Comparison of ENCODE assay signal across 1 cellular context in genomic region chr5:154940772-154941620, GRCh38.
A peak's percentile ranks its signal among the peaks of the same experiment; 100 is the strongest.
TF ChIP-seq lines count a peak whose summit lies in the region.

Gene MRPL22 (plus strand): TSS chr5:154941073. CDS start chr5:154941111, 38 bp downstream.

TF ChIP-seq in K562, 482 proteins besides CTCF, POLR2A, EP300 and RAD21 (continued from another document and continues in another):
- TF ChIP-seq SUPT5H (IDR thresholded peaks at IDR 0.05) (peak; percentile 95), CLOCK (CRISPR knock-in tag; IDR thresholded peaks at IDR 0.05; ENCODE audit: borderline replicate concordance) (no peak), DIDO1 (tag; IDR thresholded peaks at IDR 0.05; ENCODE audit: low read depth) (peak; percentile 81), IFI16 (CRISPR knock-in tag; IDR thresholded peaks at IDR 0.05) (no peak), BRD9 (IDR thresholded peaks at IDR 0.05; ENCODE audit: low read depth, partially characterized antibody) (peak; percentile 77), MTA3 (IDR thresholded peaks at IDR 0.05; ENCODE audit: borderline replicate concordance) (peak; percentile 98), MLLT1 (IDR thresholded peaks at IDR 0.05) (0 out of 4 replicates have a peak, but pooled peaks of 1 of the 2 experiments have one; percentile 31), FOXA3 (CRISPR knock-in tag; conservative IDR thresholded peaks at IDR 0.05 in 1 of 2, IDR thresholded peaks at IDR 0.05 in 1 of 2) (no peak), THAP12 (CRISPR knock-in tag; IDR thresholded peaks at IDR 0.05) (0 out of 2 replicates have a peak, but pooled peaks have one; percentile 42), MEIS2 (IDR thresholded peaks at IDR 0.05; ENCODE audit: partially characterized antibody) (peak; percentile 51), DNMT1 (IDR thresholded peaks at IDR 0.05) (no peak), TRIM24 (IDR thresholded peaks at IDR 0.05) (no peak), ZFX (CRISPR knock-in tag; IDR thresholded peaks at IDR 0.05) (peak; percentile 80), TAF9B (IDR thresholded peaks at IDR 0.05; ENCODE audit: partially characterized antibody) (peak; percentile 94), ZBTB2 (IDR thresholded peaks at IDR 0.05) (peak; percentile 88), ELF1 (tag; IDR thresholded peaks at IDR 0.05) (no peak), ZEB2 (IDR thresholded peaks at IDR 0.05) (no peak), RBM39 (optimal IDR thresholded peaks at IDR 0.05; ENCODE audit: low read depth, low read length) (peak; percentile 52), HINFP (tag; conservative IDR thresholded peaks at IDR 0.05; ENCODE audit: low read depth) (no peak), SAFB2 (IDR thresholded peaks at IDR 0.05; ENCODE audit: borderline replicate concordance, low read depth, low read length, severe bottlenecking) (no peak), NEUROD1 (IDR thresholded peaks at IDR 0.05; ENCODE audit: borderline replicate concordance, low read depth, low read length, partially characterized antibody) (peak; percentile 51), EGR1 (conservative IDR thresholded peaks at IDR 0.05) (no peak), CBFA2T3 (IDR thresholded peaks at IDR 0.05) (no peak; the same call in 1 of the 2 replicates), RBBP5 (IDR thresholded peaks at IDR 0.05; ENCODE audit: borderline replicate concordance, insufficient read depth, low read length, poor library complexity, severe bottlenecking) (peak; percentile 93), HLTF (IDR thresholded peaks at IDR 0.05) (0 out of 2 replicates have a peak, but pooled peaks have one; percentile 19), AFF1 (IDR thresholded peaks at IDR 0.05; ENCODE audit: low read depth in 1 of 2, partially characterized antibody in 2 of 2) (peak in 1 of 2 experiments; percentile 55), MAZ (CRISPR knock-in tag; conservative IDR thresholded peaks at IDR 0.05 in 1 of 2, IDR thresholded peaks at IDR 0.05 in 1 of 2) (peak in 1 of 2 experiments; percentile 67; a peak in 2 of 4 replicates), ZMIZ1 (IDR thresholded peaks at IDR 0.05; ENCODE audit: low read depth in 2 of 2, low read length in 2 of 2) (peak in 1 of 2 experiments; percentile 28; a peak in 1 of 4 replicates), L3MBTL2 (IDR thresholded peaks at IDR 0.05) (peak; percentile 91), ZNF75A (CRISPR knock-in tag; IDR thresholded peaks at IDR 0.05) (0 out of 2 replicates have a peak, but pooled peaks have one; percentile 33), SRF (CRISPR knock-in tag; IDR thresholded peaks at IDR 0.05) (no peak; a peak in 1 of 4 replicates), FOXO4 (CRISPR knock-in tag; IDR thresholded peaks at IDR 0.05) (no peak), GABPB1 (CRISPR knock-in tag; IDR thresholded peaks at IDR 0.05) (peak; percentile 58; the same call in 1 of the 2 replicates), GTF2B (IDR thresholded peaks at IDR 0.05; ENCODE audit: extremely low read depth, insufficient read length) (no peak), ZBTB33 (CRISPR knock-in tag; IDR thresholded peaks at IDR 0.05) (no peak), BRF1 (IDR thresholded peaks at IDR 0.05; ENCODE audit: borderline replicate concordance, extremely low read depth, insufficient read length) (no peak)
